ENCODE assay signal across 8 cellular contexts in the genomic region with DNA sequence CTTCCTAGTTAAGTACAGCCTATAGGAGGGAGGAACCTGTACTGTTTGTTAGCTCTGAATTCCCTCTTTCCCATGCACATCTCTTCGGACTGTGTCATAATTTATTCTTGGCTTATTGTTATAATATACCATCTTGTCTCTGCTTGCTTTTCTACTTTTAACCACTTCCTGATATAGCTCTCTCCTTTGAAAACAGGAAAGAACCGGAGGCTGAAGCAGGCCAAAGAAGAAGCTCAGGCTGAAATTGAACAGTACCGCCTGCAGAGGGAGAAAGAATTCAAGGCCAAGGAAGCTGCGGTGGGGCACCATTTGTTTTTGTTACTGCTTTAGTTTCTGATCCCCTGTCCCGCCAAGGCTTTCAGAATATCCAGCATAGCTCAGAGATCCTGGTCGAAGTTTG. TPM values are rescaled to one million over a fixed set of nuclear protein-coding genes. Genes with fewer than 3 reads are reported as not detected.
DNase-seq lines count a peak whose midpoint lies in the region; ATAC-seq and TF ChIP-seq lines count a peak whose summit lies in the region.

No MANE protein-coding gene starts in this region.

- in situ Hi-C loops in astrocyte of the cerebellum (cut with HindIII; ENCODE audit: low sequenced_read_pairs), result no loop called here

- POLR2A ChIA-PET in HEK293T (lab: Yijun Ruan, JAX), result no interaction called here

- TF ChIP-seq CTCF in GM12865 (IDR thresholded peaks at IDR 0.05; ENCODE audit: insufficient read depth, low read depth, low read length, missing control alignments) (peak; percentile 27), astrocyte of the cerebellum (IDR thresholded peaks at IDR 0.05; ENCODE audit: low read depth, low read length, missing control alignments) (peak; percentile 35), lower lobe of right lung (IDR thresholded peaks at IDR 0.05) (peak; percentile 44)

- peaks cover 52% of the 10 kb centered on the region for H3K36me3 ChIP-seq in lower lobe of right lung

- no peak for ATAC-seq in lower lobe of right lung
- ATAC-seq in GM21447 (IDR thresholded peaks at IDR 0.05; ENCODE audit: unreplicated experiment), result no peak

- H3K4me3 ChIP-seq in GM12865 (ENCODE audit: low read depth, low read length) (no peak overlapping the region), astrocyte of the cerebellum (ENCODE audit: low read depth, low read length) (no peak overlapping the region), lower lobe of right lung (peak overlapping the region; percentile 13)

- no peaks in the 10 kb centered on the region for H3K27me3 ChIP-seq in lower lobe of right lung (ENCODE audit: low read depth)

- H3K4me1 ChIP-seq in lower lobe of right lung, result peaks cover 51% of the 10 kb centered on the region

- H3K9me3 ChIP-seq in lower lobe of right lung, result no peaks in the 10 kb centered on the region

- peak overlapping the region; percentile 46 for H3K27ac ChIP-seq in lower lobe of right lung

- intact Hi-C loops in lower lobe of right lung (cut with DNase I), result no loop called here

- CTCF ChIA-PET in HEK293T (lab: Yijun Ruan, JAX), result no interaction called here

- DNase-seq in GM12865 (ENCODE audit: low read depth) (peak; percentile 62), SIG-M5 (lab: John Stamatoyannopoulos, UW) (peak; percentile 70), astrocyte of the cerebellum (ENCODE audit: low read depth) (no peak), lower lobe of right lung (no peak), iPS-NIHi11 (ENCODE audit: low spot score) (no peak), NCI-H2196 (lab: John Stamatoyannopoulos, UW; ENCODE audit: unreplicated experiment) (no peak), HEK293T (ENCODE audit: extremely low spot score) (no peak)

TF ChIP-seq in HEK293T, 16 proteins besides CTCF, POLR2A, EP300 and RAD21:
- no peak for TF ChIP-seq CTBP1 (IDR thresholded peaks at IDR 0.05; ENCODE audit: borderline replicate concordance)

RNA-seq across cellular contexts. Expression of a gene that starts 4.8 kb away (rescaled TPM):
- total RNA-seq in lower lobe of right lung, result 104 TPM

RNA-seq across cellular contexts. Expression of a gene that starts 18.7 kb away (rescaled TPM):
- total RNA-seq in lower lobe of right lung, result 19.7 TPM

Comparison
In these comparisons a context has a peak if more than half of its experiments do, and no peak if none do; other contexts are left out.
1. DNase-seq: peak in GM12865 (single experiment) and SIG-M5 (single experiment); none in astrocyte of the cerebellum (single experiment), lower lobe of right lung (single experiment), iPS-NIHi11 (single experiment), NCI-H2196 (single experiment) and HEK293T (single experiment).
2. Peak in every context shown above with its lines, with median percentiles within 50 percentile points of each other: CTCF ChIP-seq.